In the genomic region with DNA sequence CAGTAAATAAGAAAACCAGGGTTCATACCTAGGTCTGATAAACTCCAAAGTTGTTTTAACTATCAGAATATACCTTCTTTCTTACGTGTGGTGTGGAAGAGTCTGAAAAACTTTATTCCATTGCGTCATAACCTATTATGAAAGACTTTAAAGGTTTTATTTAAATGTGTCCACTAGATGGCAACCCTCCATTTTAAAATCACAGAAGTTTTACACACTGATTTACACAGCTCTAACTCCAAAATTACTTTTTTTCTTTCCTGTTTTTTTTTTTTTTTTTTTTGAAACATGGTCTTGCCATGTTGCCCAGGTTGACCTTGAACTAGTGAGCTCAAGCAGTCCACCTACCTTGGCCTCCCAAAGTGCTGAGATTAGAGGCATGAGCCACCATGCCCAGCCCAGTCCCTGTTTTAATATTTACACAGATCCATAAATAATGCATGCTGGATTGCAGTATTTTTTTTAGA, we compare ENCODE assay signal across 9 cellular contexts. TPM values are rescaled to one million over a fixed set of nuclear protein-coding genes. Genes with fewer than 3 reads are reported as not detected.
DNase-seq lines count a peak whose midpoint lies in the region; ATAC-seq and TF ChIP-seq lines count a peak whose summit lies in the region.
"Had no signal": no experiment of that assay in that cellular context is flagged by ENCODE, and none has a peak within 500 bp of the region (broad histone marks: within the 10 kb centered on the region; RNA-seq: fewer than 3 reads in every experiment).

No MANE protein-coding gene starts in this region.

- no peaks in the 10 kb centered on the region for H3K9me3 Mint-ChIP-seq in immature natural killer cell

- H3K4me1 Mint-ChIP-seq in immature natural killer cell: peaks cover 6 to 10% of the 10 kb centered on the region in 2 donors

- POLR2A ChIA-PET in AG04449 (lab: Yijun Ruan, JAX): interaction anchor here (0.6 to 1.3 kb wide), 3 partner anchors 14 to 258 kb away, joined by 3 to 4 read pairs (median 3); a partner anchor contains a TSS

- H3K4me3 ChIP-seq in AG04449 (ENCODE audit: low read depth, low read length) (no peak overlapping the region), astrocyte of the spinal cord (ENCODE audit: low read depth, low read length) (no peak overlapping the region), spleen (no peak overlapping the region)
- H3K4me3 ChIP-seq: HAP-1 had no signal

- H3K27me3 Mint-ChIP-seq in immature natural killer cell (ENCODE audit: low read depth in 3 of 3): peaks cover 0 to 3% (median 0%) of the 10 kb centered on the region in 3 donors

- intact Hi-C loops in spleen (cut with DNase I; ENCODE audit: low total_unique reads): loop anchor here (2.0 kb wide), 1 partner anchor 161 kb away; no protein-coding TSS in a partner anchor

- TF ChIP-seq POLR2A in spleen (IDR thresholded peaks at IDR 0.05): no peak

- peak overlapping the region in 4 of 8 donors; percentile 23 to 50 (median 42) for H3K27ac ChIP-seq in spleen

- no peak for TF ChIP-seq CTCF in AG04449 (IDR thresholded peaks at IDR 0.05; ENCODE audit: insufficient read depth, low read length, missing control alignments)
- TF ChIP-seq CTCF in GM12873 (IDR thresholded peaks at IDR 0.05; ENCODE audit: insufficient read depth, low read depth, low read length, missing control alignments): peak; percentile 40
- peak; percentile 9 for TF ChIP-seq CTCF in astrocyte of the spinal cord (IDR thresholded peaks at IDR 0.05; ENCODE audit: low read depth, low read length)
- peak; percentile 19 to 87 (median 58) for TF ChIP-seq CTCF in spleen (IDR thresholded peaks at IDR 0.05 in 8 of 11, conservative IDR thresholded peaks at IDR 0.05 in 3 of 11)

- H3K4me3 Mint-ChIP-seq in immature natural killer cell: no peak overlapping the region

- peaks cover 0 to 16% (median 0%) of the 10 kb centered on the region in 6 donors for H3K36me3 ChIP-seq in spleen
- H3K36me3 ChIP-seq: HAP-1 had no signal

- no peaks in the 10 kb centered on the region for H3K27me3 ChIP-seq in spleen (replicated peaks in 1 of 7)

- WGBS in spleen, 5 donors: 0 to 4% (median 2%) methylated on average over 2 of the region's 2 CpGs

- DNase-seq in AG04449 (ENCODE audit: low read depth, low spot score) (peak; percentile 26), NCI-H510A treated with DMSO at 0.1 percent for 48 hours (lab: John Stamatoyannopoulos, UW) (peak; percentile 80), astrocyte of the spinal cord (ENCODE audit: low read depth, low spot score) (peak; percentile 83), immature natural killer cell (peak; percentile 44 to 59 (median 52)), spleen (no peak), 8988T (no peak)

- CTCF ChIA-PET in AG04449 (lab: Yijun Ruan, JAX): interaction anchor here (0.6 to 8.9 kb wide), 26 partner anchors 9 to 526 kb away, joined by 3 to 201 read pairs (median 6); a partner anchor contains a TSS

- no peaks in the 10 kb centered on the region for H3K9me3 ChIP-seq in spleen
- H3K9me3 ChIP-seq: HAP-1 had no signal

- H3K27ac Mint-ChIP-seq in immature natural killer cell: peak overlapping the region; percentile 47 to 86 (median 78)

- ATAC-seq in HG03139 (IDR thresholded peaks at IDR 0.05; ENCODE audit: unreplicated experiment): no peak

- in situ Hi-C loops in astrocyte of the spinal cord (cut with HindIII; ENCODE audit: low sequenced_read_pairs): no loop called here

- H3K36me3 Mint-ChIP-seq in immature natural killer cell: no peaks in the 10 kb centered on the region

- peaks cover 0 to 12% (median 10%) of the 10 kb centered on the region in 6 donors for H3K4me1 ChIP-seq in spleen

RNA-seq across cellular contexts. Expression of a gene that starts 17.3 kb away (rescaled TPM):
- polyA plus RNA-seq in immature natural killer cell (not detected), spleen (not detected)
- total RNA-seq in spleen: not detected

Comparison
In these comparisons a context has a peak if more than half of its experiments do, and no peak if none do; other contexts are left out.
1. DNase-seq: peak in AG04449 (single experiment), NCI-H510A treated with DMSO at 0.1 percent for 48 hours (single experiment), astrocyte of the spinal cord (single experiment) and immature natural killer cell (3 of 3); none in spleen (single experiment) and 8988T (single experiment).